ENCODE assay signal across 28 cellular contexts in genomic region chr18:79242246-79242645, GRCh38.
A peak's percentile ranks its signal among the peaks of the same experiment; 100 is the strongest.
DNase-seq lines count a peak whose midpoint lies in the region; ATAC-seq and TF ChIP-seq lines count a peak whose summit lies in the region.
"Had no signal": no experiment of that assay in that cellular context is flagged by ENCODE, and none has a peak within 500 bp of the region (broad histone marks: within the 10 kb centered on the region; RNA-seq: fewer than 3 reads in every experiment).

No MANE protein-coding gene starts in this region.

- no peak overlapping the region for H3K4me3 ChIP-seq in fibroblast of villous mesenchyme (ENCODE audit: low read depth, low read length)
- H3K4me3 ChIP-seq: psoas muscle, SJSA1, skin epidermis, stomach, thyroid gland, vagina had no signal

- H3K27ac Mint-ChIP-seq in activated naive CD4-positive, alpha-beta T cell treated with anti-CD3 and anti-CD28 coated beads for 36 hours: no peak overlapping the region
- H3K27ac Mint-ChIP-seq: activated CD8-positive, alpha-beta T cell treated with anti-CD3 and anti-CD28 coated beads for 36 hours; activated naive CD8-positive, alpha-beta T cell; activated T-helper 2 cell treated with anti-CD3 and anti-CD28 coated beads, Interferon-gamma antibody, Interleukin-2, Interleukin-4, amounts not matched to agents 10 μg/mL and 5 μg/mL and 100 μg/mL, durations not matched to agents 14 hours and 24 hours and 36 hours; CD14-positive monocyte; mesothelial cell of epicardium had no signal

- DNase-seq in DMS79 treated with DMSO at 0.1 percent for 48 hours (lab: John Stamatoyannopoulos, UW) (peak; percentile 77), NAMALWA (ENCODE audit: low spot score) (peak; percentile 41), NCI-H748 (lab: John Stamatoyannopoulos, UW; ENCODE audit: unreplicated experiment) (peak; percentile 91), fibroblast of villous mesenchyme (ENCODE audit: low read depth) (peak; percentile 7)
- no peak for DNase-seq in stimulated activated CD4-positive, alpha-beta T cell treated with anti-CD3 and anti-CD28 coated beads, Interleukin-2, amount 100 ng/mL, for 48 hours
- DNase-seq in activated naive CD4-positive, alpha-beta T cell treated with anti-CD3 and anti-CD28 coated beads for 36 hours: no peak
- DNase-seq in NK-92 treated with Interleukin-12 subunit alpha and Interleukin-12 subunit beta, amount 100 ng/mL, for 24 hours (lab: John Stamatoyannopoulos, UW): no peak
- DNase-seq: activated CD4-positive, CD25-positive, alpha-beta regulatory T cell treated with anti-CD3 and anti-CD28 coated beads, Interleukin-2, amount 50 U/mL, for 72 hours; activated CD8-positive, alpha-beta T cell treated with anti-CD3 and anti-CD28 coated beads for 36 hours; aorta; Calu3; dermis blood vessel endothelial cell; naive B cell; psoas muscle; RPMI8226; stimulated activated CD4-positive, alpha-beta T cell treated with anti-CD3 and anti-CD28 coated beads, Interleukin-1b, Interleukin-23, amount 100 ng/mL, for 48 hours; stomach; T-helper 1 cell; thyroid gland had no signal

- H3K4me3 Mint-ChIP-seq in activated naive CD4-positive, alpha-beta T cell treated with anti-CD3 and anti-CD28 coated beads for 36 hours: no peak overlapping the region
- H3K4me3 Mint-ChIP-seq: activated CD8-positive, alpha-beta T cell treated with anti-CD3 and anti-CD28 coated beads for 36 hours; activated naive CD8-positive, alpha-beta T cell; CD14-positive monocyte; central memory CD8-positive, alpha-beta T cell; mesothelial cell of epicardium; naive B cell had no signal

- no peak for ATAC-seq in HG02970 (IDR thresholded peaks at IDR 0.05; ENCODE audit: low FRiP score, unreplicated experiment)
- ATAC-seq: activated CD8-positive, alpha-beta T cell treated with anti-CD3 and anti-CD28 coated beads for 36 hours; psoas muscle had no signal

- intact Hi-C loops in activated naive CD4-positive, alpha-beta T cell treated with anti-CD3 and anti-CD28 coated beads for 36 hours (cut with micrococcal nuclease): no loop called here

- H3K36me3 Mint-ChIP-seq in activated naive CD4-positive, alpha-beta T cell treated with anti-CD3 and anti-CD28 coated beads for 36 hours (ENCODE audit: low read depth): peaks cover 3% of the 10 kb centered on the region

- H3K27me3 Mint-ChIP-seq in activated naive CD4-positive, alpha-beta T cell treated with anti-CD3 and anti-CD28 coated beads for 36 hours (ENCODE audit: low read depth): no peaks in the 10 kb centered on the region
- H3K27me3 Mint-ChIP-seq: activated CD8-positive, alpha-beta T cell treated with anti-CD3 and anti-CD28 coated beads for 36 hours; activated naive CD8-positive, alpha-beta T cell; central memory CD8-positive, alpha-beta T cell; naive B cell had no signal

- TF ChIP-seq CTCF in fibroblast of villous mesenchyme (IDR thresholded peaks at IDR 0.05; ENCODE audit: insufficient read depth, low read depth, low read length): no peak

- H3K9me3 Mint-ChIP-seq in activated naive CD4-positive, alpha-beta T cell treated with anti-CD3 and anti-CD28 coated beads for 36 hours: no peaks in the 10 kb centered on the region
- H3K9me3 Mint-ChIP-seq: activated CD8-positive, alpha-beta T cell treated with anti-CD3 and anti-CD28 coated beads for 36 hours; activated T-helper 2 cell treated with anti-CD3 and anti-CD28 coated beads, Interferon-gamma antibody, Interleukin-2, Interleukin-4, amounts not matched to agents 10 μg/mL and 5 μg/mL and 100 μg/mL, durations not matched to agents 14 hours and 24 hours and 36 hours; central memory CD8-positive, alpha-beta T cell; mesothelial cell of epicardium had no signal

- CTCF ChIA-PET in activated naive CD4-positive, alpha-beta T cell treated with anti-CD3 and anti-CD28 coated beads for 36 hours (lab: Charles Lee): interaction anchor here (0.6 kb wide), 1 partner anchor 54 kb away, joined by 3 read pairs; no protein-coding TSS in a partner anchor

- H3K4me1 Mint-ChIP-seq in activated naive CD4-positive, alpha-beta T cell treated with anti-CD3 and anti-CD28 coated beads for 36 hours (ENCODE audit: low read depth): peaks cover 4% of the 10 kb centered on the region

Comparison
In these comparisons a context has a peak if more than half of its experiments do, and no peak if none do; other contexts are left out.
1. DNase-seq: peak in DMS79 treated with DMSO at 0.1 percent for 48 hours (single experiment), NAMALWA (single experiment), NCI-H748 (single experiment) and fibroblast of villous mesenchyme (single experiment); none in stimulated activated CD4-positive, alpha-beta T cell treated with anti-CD3 and anti-CD28 coated beads, Interleukin-2, amount 100 ng/mL, for 48 hours (0 of 2), activated naive CD4-positive, alpha-beta T cell treated with anti-CD3 and anti-CD28 coated beads for 36 hours (single experiment) and NK-92 treated with Interleukin-12 subunit alpha and Interleukin-12 subunit beta, amount 100 ng/mL, for 24 hours (single experiment).